Comparison of ENCODE assay signal across 1 cellular context in the genomic region with DNA sequence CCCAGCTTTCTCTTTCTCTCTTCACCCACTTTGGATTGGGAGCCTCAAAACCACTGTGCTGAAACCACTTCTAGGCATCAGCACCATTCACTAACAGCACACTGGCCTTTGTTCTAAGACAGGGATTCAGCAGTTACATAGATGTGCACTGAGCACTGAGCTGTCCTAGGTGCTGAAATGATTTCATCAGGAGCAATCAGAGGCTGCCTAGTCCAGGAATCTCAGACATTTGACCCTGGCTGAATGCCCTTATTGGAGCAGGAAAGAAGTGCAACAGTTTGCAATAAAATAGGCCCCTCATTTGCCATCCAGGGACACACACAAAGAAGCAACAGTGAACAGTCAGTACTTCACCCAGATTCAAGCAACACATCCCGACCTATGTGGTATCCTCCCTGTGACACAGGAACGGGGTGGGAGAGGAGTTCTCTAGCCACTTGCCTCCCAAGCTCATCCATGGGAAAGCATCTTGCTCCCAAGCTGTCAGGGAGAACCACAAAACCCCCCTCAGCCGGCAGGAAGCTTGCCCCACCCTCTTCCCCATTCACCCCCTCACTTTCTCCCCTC.
TF ChIP-seq lines count a peak whose summit lies in the region.

No MANE protein-coding gene starts in this region.

TF ChIP-seq in HepG2, 621 proteins besides CTCF, POLR2A, EP300 and RAD21 (continued from another document and continues in another):
- TF ChIP-seq, protein P1, sequence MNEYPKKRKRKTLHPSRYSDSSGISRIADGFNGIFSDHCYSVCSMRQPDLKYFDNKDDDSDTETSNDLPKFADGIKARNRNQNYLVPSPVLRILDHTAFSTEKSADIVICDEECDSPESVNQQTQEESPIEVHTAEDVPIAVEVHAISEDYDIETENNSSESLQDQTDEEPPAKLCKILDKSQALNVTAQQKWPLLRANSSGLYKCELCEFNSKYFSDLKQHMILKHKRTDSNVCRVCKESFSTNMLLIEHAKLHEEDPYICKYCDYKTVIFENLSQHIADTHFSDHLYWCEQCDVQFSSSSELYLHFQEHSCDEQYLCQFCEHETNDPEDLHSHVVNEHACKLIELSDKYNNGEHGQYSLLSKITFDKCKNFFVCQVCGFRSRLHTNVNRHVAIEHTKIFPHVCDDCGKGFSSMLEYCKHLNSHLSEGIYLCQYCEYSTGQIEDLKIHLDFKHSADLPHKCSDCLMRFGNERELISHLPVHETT (CRISPR knock-in tag; conservative IDR thresholded peaks at IDR 0.05): 0 out of 2 replicates have a peak, but pooled peaks have one; percentile 68
- TF ChIP-seq, protein P2, sequence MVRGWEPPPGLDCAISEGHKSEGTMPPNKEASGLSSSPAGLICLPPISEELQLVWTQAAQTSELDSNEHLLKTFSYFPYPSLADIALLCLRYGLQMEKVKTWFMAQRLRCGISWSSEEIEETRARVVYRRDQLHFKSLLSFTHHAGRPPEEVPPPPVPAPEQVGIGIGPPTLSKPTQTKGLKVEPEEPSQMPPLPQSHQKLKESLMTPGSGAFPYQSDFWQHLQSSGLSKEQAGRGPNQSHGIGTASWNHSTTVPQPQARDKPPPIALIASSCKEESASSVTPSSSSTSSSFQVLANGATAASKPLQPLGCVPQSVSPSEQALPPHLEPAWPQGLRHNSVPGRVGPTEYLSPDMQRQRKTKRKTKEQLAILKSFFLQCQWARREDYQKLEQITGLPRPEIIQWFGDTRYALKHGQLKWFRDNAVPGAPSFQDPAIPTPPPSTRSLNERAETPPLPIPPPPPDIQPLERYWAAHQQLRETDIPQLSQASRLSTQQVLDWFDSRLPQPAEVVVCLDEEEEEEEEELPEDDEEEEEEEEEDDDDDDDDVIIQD (CRISPR knock-in tag; IDR thresholded peaks at IDR 0.05; ENCODE audit: low read depth): peak; percentile 82
- no peak; the same call in 1 of the 2 replicates for TF ChIP-seq ZNF816 (CRISPR knock-in tag; IDR thresholded peaks at IDR 0.05; ENCODE audit: borderline replicate concordance)
- TF ChIP-seq ZNF430 (CRISPR knock-in tag; IDR thresholded peaks at IDR 0.05): peak; percentile 95
- 0 out of 2 replicates have a peak, but pooled peaks have one; percentile 39 for TF ChIP-seq ZNF777 (CRISPR knock-in tag; IDR thresholded peaks at IDR 0.05)
- peak; percentile 87; the same call in 1 of the 2 replicates for TF ChIP-seq IRX3 (CRISPR knock-in tag; IDR thresholded peaks at IDR 0.05; ENCODE audit: borderline replicate concordance, low read depth)
- TF ChIP-seq SIX4 (CRISPR knock-in tag; IDR thresholded peaks at IDR 0.05): peak; percentile 84
- TF ChIP-seq YEATS4 (CRISPR knock-in tag; IDR thresholded peaks at IDR 0.05; ENCODE audit: borderline replicate concordance): 0 out of 2 replicates have a peak, but pooled peaks have one; percentile 29
- TF ChIP-seq, protein P3, sequence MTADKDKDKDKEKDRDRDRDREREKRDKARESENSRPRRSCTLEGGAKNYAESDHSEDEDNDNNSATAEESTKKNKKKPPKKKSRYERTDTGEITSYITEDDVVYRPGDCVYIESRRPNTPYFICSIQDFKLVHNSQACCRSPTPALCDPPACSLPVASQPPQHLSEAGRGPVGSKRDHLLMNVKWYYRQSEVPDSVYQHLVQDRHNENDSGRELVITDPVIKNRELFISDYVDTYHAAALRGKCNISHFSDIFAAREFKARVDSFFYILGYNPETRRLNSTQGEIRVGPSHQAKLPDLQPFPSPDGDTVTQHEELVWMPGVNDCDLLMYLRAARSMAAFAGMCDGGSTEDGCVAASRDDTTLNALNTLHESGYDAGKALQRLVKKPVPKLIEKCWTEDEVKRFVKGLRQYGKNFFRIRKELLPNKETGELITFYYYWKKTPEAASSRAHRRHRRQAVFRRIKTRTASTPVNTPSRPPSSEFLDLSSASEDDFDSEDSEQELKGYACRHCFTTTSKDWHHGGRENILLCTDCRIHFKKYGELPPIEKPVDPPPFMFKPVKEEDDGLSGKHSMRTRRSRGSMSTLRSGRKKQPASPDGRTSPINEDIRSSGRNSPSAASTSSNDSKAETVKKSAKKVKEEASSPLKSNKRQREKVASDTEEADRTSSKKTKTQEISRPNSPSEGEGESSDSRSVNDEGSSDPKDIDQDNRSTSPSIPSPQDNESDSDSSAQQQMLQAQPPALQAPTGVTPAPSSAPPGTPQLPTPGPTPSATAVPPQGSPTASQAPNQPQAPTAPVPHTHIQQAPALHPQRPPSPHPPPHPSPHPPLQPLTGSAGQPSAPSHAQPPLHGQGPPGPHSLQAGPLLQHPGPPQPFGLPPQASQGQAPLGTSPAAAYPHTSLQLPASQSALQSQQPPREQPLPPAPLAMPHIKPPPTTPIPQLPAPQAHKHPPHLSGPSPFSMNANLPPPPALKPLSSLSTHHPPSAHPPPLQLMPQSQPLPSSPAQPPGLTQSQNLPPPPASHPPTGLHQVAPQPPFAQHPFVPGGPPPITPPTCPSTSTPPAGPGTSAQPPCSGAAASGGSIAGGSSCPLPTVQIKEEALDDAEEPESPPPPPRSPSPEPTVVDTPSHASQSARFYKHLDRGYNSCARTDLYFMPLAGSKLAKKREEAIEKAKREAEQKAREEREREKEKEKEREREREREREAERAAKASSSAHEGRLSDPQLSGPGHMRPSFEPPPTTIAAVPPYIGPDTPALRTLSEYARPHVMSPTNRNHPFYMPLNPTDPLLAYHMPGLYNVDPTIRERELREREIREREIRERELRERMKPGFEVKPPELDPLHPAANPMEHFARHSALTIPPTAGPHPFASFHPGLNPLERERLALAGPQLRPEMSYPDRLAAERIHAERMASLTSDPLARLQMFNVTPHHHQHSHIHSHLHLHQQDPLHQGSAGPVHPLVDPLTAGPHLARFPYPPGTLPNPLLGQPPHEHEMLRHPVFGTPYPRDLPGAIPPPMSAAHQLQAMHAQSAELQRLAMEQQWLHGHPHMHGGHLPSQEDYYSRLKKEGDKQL (CRISPR knock-in tag; IDR thresholded peaks at IDR 0.05; ENCODE audit: low read depth): peak; percentile 64; the same call in 1 of the 2 replicates
- peak; percentile 95 for TF ChIP-seq TGIF2 (CRISPR knock-in tag; IDR thresholded peaks at IDR 0.05)
- TF ChIP-seq ZFP90 (CRISPR knock-in tag; IDR thresholded peaks at IDR 0.05; ENCODE audit: borderline replicate concordance): peak; percentile 76; the same call in 1 of the 2 replicates
- TF ChIP-seq RFXANK (CRISPR knock-in tag; IDR thresholded peaks at IDR 0.05): peak; percentile 86; the same call in 1 of the 2 replicates
- TF ChIP-seq DMAP1 (CRISPR knock-in tag; IDR thresholded peaks at IDR 0.05): peak; percentile 36; the same call in 1 of the 2 replicates
- TF ChIP-seq ZNF501 (CRISPR knock-in tag; IDR thresholded peaks at IDR 0.05): peak; percentile 36; the same call in 1 of the 2 replicates
- peak; percentile 69; the same call in 1 of the 2 replicates for TF ChIP-seq ZNF780A (CRISPR knock-in tag; IDR thresholded peaks at IDR 0.05)
- TF ChIP-seq, protein P4, sequence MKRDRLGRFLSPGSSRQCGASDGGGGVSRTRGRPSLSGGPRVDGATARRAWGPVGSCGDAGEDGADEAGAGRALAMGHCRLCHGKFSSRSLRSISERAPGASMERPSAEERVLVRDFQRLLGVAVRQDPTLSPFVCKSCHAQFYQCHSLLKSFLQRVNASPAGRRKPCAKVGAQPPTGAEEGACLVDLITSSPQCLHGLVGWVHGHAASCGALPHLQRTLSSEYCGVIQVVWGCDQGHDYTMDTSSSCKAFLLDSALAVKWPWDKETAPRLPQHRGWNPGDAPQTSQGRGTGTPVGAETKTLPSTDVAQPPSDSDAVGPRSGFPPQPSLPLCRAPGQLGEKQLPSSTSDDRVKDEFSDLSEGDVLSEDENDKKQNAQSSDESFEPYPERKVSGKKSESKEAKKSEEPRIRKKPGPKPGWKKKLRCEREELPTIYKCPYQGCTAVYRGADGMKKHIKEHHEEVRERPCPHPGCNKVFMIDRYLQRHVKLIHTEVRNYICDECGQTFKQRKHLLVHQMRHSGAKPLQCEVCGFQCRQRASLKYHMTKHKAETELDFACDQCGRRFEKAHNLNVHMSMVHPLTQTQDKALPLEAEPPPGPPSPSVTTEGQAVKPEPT (CRISPR knock-in tag; IDR thresholded peaks at IDR 0.05; ENCODE audit: low read depth): peak; percentile 74; the same call in 1 of the 2 replicates
- TF ChIP-seq ZNF274 (CRISPR knock-in tag; IDR thresholded peaks at IDR 0.05): 0 out of 2 replicates have a peak, but pooled peaks have one; percentile 58
- TF ChIP-seq JDP2 (CRISPR knock-in tag; IDR thresholded peaks at IDR 0.05; ENCODE audit: borderline replicate concordance): peak; percentile 82; the same call in 1 of the 2 replicates
- peak; percentile 99 for TF ChIP-seq ZNF557 (CRISPR knock-in tag; IDR thresholded peaks at IDR 0.05)
- TF ChIP-seq ZNF772 (CRISPR knock-in tag; IDR thresholded peaks at IDR 0.05): peak; percentile 76; the same call in 1 of the 2 replicates
- TF ChIP-seq, protein P5, sequence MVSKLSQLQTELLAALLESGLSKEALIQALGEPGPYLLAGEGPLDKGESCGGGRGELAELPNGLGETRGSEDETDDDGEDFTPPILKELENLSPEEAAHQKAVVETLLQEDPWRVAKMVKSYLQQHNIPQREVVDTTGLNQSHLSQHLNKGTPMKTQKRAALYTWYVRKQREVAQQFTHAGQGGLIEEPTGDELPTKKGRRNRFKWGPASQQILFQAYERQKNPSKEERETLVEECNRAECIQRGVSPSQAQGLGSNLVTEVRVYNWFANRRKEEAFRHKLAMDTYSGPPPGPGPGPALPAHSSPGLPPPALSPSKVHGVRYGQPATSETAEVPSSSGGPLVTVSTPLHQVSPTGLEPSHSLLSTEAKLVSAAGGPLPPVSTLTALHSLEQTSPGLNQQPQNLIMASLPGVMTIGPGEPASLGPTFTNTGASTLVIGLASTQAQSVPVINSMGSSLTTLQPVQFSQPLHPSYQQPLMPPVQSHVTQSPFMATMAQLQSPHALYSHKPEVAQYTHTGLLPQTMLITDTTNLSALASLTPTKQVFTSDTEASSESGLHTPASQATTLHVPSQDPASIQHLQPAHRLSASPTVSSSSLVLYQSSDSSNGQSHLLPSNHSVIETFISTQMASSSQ (IDR thresholded peaks at IDR 0.05; ENCODE audit: low read depth): no peak
- TF ChIP-seq, protein P5 (CRISPR knock-in tag; IDR thresholded peaks at IDR 0.05; ENCODE audit: borderline replicate concordance): no peak
- TF ChIP-seq ZNF768 (CRISPR knock-in tag; IDR thresholded peaks at IDR 0.05): no peak
- TF ChIP-seq PAX8 (CRISPR knock-in tag; IDR thresholded peaks at IDR 0.05; ENCODE audit: borderline replicate concordance): 0 out of 2 replicates have a peak, but pooled peaks have one; percentile 93
- TF ChIP-seq, protein P6, sequence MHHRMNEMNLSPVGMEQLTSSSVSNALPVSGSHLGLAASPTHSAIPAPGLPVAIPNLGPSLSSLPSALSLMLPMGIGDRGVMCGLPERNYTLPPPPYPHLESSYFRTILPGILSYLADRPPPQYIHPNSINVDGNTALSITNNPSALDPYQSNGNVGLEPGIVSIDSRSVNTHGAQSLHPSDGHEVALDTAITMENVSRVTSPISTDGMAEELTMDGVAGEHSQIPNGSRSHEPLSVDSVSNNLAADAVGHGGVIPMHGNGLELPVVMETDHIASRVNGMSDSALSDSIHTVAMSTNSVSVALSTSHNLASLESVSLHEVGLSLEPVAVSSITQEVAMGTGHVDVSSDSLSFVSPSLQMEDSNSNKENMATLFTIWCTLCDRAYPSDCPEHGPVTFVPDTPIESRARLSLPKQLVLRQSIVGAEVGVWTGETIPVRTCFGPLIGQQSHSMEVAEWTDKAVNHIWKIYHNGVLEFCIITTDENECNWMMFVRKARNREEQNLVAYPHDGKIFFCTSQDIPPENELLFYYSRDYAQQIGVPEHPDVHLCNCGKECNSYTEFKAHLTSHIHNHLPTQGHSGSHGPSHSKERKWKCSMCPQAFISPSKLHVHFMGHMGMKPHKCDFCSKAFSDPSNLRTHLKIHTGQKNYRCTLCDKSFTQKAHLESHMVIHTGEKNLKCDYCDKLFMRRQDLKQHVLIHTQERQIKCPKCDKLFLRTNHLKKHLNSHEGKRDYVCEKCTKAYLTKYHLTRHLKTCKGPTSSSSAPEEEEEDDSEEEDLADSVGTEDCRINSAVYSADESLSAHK (CRISPR knock-in tag; IDR thresholded peaks at IDR 0.05; ENCODE audit: borderline replicate concordance): peak; percentile 96; the same call in 1 of the 2 replicates
- no peak for TF ChIP-seq TBX3 (IDR thresholded peaks at IDR 0.05; ENCODE audit: borderline replicate concordance)
- 0 out of 2 replicates have a peak, but pooled peaks have one; percentile 59 for TF ChIP-seq TMF1 (CRISPR knock-in tag; IDR thresholded peaks at IDR 0.05; ENCODE audit: low read depth)
- peak; percentile 87; the same call in 1 of the 2 replicates for TF ChIP-seq KMT2B (CRISPR knock-in tag; IDR thresholded peaks at IDR 0.05)
- TF ChIP-seq ZNF589 (CRISPR knock-in tag; conservative IDR thresholded peaks at IDR 0.05): 0 out of 2 replicates have a peak, but pooled peaks have one; percentile 71
- TF ChIP-seq CREM (IDR thresholded peaks at IDR 0.05): no peak
- no peak for TF ChIP-seq CREM (CRISPR knock-in tag; IDR thresholded peaks at IDR 0.05)
- TF ChIP-seq CBX5 (CRISPR knock-in tag; IDR thresholded peaks at IDR 0.05; ENCODE audit: borderline replicate concordance): peak; percentile 90; the same call in 1 of the 2 replicates
- TF ChIP-seq ZBTB21 (CRISPR knock-in tag; IDR thresholded peaks at IDR 0.05): peak; percentile 82; the same call in 1 of the 2 replicates
- TF ChIP-seq, protein P7, sequence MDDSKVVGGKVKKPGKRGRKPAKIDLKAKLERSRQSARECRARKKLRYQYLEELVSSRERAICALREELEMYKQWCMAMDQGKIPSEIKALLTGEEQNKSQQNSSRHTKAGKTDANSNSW (CRISPR knock-in tag; IDR thresholded peaks at IDR 0.05; ENCODE audit: borderline replicate concordance): 0 out of 2 replicates have a peak, but pooled peaks have one; percentile 28
- no peak for TF ChIP-seq U2AF1 (optimal IDR thresholded peaks at IDR 0.05; ENCODE audit: low read depth, low read length)
- no peak for TF ChIP-seq POLR2G (IDR thresholded peaks at IDR 0.05; ENCODE audit: low read depth, low read length)
- peak; percentile 75; the same call in 1 of the 2 replicates for TF ChIP-seq SPEN (CRISPR knock-in tag; IDR thresholded peaks at IDR 0.05; ENCODE audit: low read depth)
- no peak for TF ChIP-seq MED13 (CRISPR knock-in tag; IDR thresholded peaks at IDR 0.05)
- TF ChIP-seq ZNF615 (CRISPR knock-in tag; IDR thresholded peaks at IDR 0.05; ENCODE audit: borderline replicate concordance): no peak
- peak; percentile 97 for TF ChIP-seq ZNF781 (CRISPR knock-in tag; IDR thresholded peaks at IDR 0.05; ENCODE audit: borderline replicate concordance, not compliant biosample characterization)
- peak; percentile 87; the same call in 1 of the 2 replicates for TF ChIP-seq ZNF607 (CRISPR knock-in tag; IDR thresholded peaks at IDR 0.05; ENCODE audit: borderline replicate concordance)
